Comparison of ENCODE assay signal across 21 cellular contexts in the genomic region with DNA sequence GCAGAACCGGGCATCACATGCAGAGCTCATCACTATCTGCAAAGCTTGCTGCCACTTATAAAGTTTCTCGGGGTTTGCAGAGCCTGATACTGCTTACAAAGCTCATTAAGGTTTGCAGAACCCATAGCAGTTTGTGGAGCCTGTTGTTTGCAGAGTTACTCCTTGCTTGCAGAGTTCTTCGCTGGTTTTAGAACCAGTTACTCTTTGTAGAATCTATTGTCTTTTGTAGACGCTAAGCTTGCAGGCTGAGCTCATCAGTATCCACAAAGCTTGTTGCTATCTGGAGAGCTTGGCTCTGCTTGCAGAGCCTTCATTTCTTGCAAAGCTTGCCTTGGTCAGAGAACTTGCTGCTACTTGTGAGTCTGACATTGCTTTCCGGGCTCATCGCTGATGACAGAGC.
"Had no signal": no experiment of that assay in that cellular context is flagged by ENCODE, and none has a peak within 500 bp of the region (broad histone marks: within the 10 kb centered on the region; RNA-seq: fewer than 3 reads in every experiment).

No MANE protein-coding gene starts in this region.

- ATAC-seq: effector memory CD8-positive, alpha-beta T cell; esophagus mucosa; gastrocnemius medialis; heart right ventricle; left cardiac atrium; left lung; left ventricle myocardium superior; lower lobe of right lung; mucosa of descending colon had no signal

- H3K27me3 ChIP-seq: colonic mucosa, gastrocnemius medialis, left lung had no signal

- H3K4me1 ChIP-seq: colonic mucosa, gastrocnemius medialis, heart right ventricle, left lung had no signal

- H3K4me3 ChIP-seq: colonic mucosa, esophagus squamous epithelium, gastrocnemius medialis, heart right ventricle, left lung, lower lobe of right lung, mucosa of descending colon had no signal

- H3K36me3 ChIP-seq: colonic mucosa, esophagus squamous epithelium, gastrocnemius medialis, heart right ventricle, left lung, lower lobe of right lung had no signal

- H3K27ac ChIP-seq: colonic mucosa, epithelial cell of prostate, esophagus squamous epithelium, gastrocnemius medialis, heart right ventricle, left lung, lower lobe of right lung had no signal

- H3K9me3 ChIP-seq: colonic mucosa, esophagus squamous epithelium, gastrocnemius medialis, heart right ventricle, left lung, lower lobe of right lung, mucosa of descending colon had no signal

- DNase-seq: colonic mucosa; cortex of kidney; effector CD8-positive, alpha-beta T cell; effector memory CD8-positive, alpha-beta T cell; endodermal cell; erythroblast; esophagus squamous epithelium; foreskin fibroblast; foreskin melanocyte; gastrocnemius medialis; glutamatergic neuron; heart right ventricle; hippocampal formation; left cardiac atrium; left lung; left ventricle myocardium superior; lower lobe of right lung; mesenchymal stem cell; mucosa of descending colon had no signal
